In genomic region chr9:130938652-130939404, GRCh38 we compare ENCODE assay signal across 8 cellular contexts. TPM values are rescaled to one million over a fixed set of nuclear protein-coding genes. Genes with fewer than 3 reads are reported as not detected.
A peak's percentile ranks its signal among the peaks of the same experiment; 100 is the strongest.
DNase-seq lines count a peak whose midpoint lies in the region; ATAC-seq and TF ChIP-seq lines count a peak whose summit lies in the region.

Gene FIBCD1 (minus strand): TSS chr9:130939247. CDS start chr9:130938607, 640 bp downstream.

- peak within 1 kb of the TSS; percentile 23; the same call in 1 of the 2 replicates for H3K4me2 ChIP-seq in DOHH2 (ENCODE audit: low read length)

- H3K4me3 ChIP-seq in DOHH2 (ENCODE audit: low read length) (no peak within 1 kb of the TSS), WERI-Rb-1 (ENCODE audit: low read depth, low read length) (peak within 1 kb of the TSS; percentile 67), skeletal muscle cell (ENCODE audit: low read depth, low read length) (peak within 1 kb of the TSS; percentile 57)

- peak; percentile 40 for TF ChIP-seq CTCF in DOHH2 (IDR thresholded peaks at IDR 0.05; ENCODE audit: low read depth, low read length, poor library complexity, severe bottlenecking)
- TF ChIP-seq CTCF in WERI-Rb-1 (IDR thresholded peaks at IDR 0.05; ENCODE audit: low read depth, low read length), result peak; percentile 62

- no peak within 1 kb of the TSS for H3K27ac ChIP-seq in DOHH2 (ENCODE audit: low read depth, low read length)
- H3K27ac ChIP-seq in WERI-Rb-1, result no peak within 1 kb of the TSS

- H3K36me3 ChIP-seq in DOHH2 (ENCODE audit: control insufficient read depth, low read length), result no peaks in the 10 kb centered on the region
- no peaks in the 10 kb centered on the region; the same call in 1 of the 2 replicates for H3K36me3 ChIP-seq in WERI-Rb-1

- DNase-seq in HT1080 (ENCODE audit: low read depth) (peak; percentile 56), WERI-Rb-1 (peak; percentile 69), germinal center (ENCODE audit: low spot score) (peak; percentile 47), skeletal muscle cell (ENCODE audit: low read depth) (no peak), NAMALWA (ENCODE audit: low spot score) (no peak), NCI-H774 (lab: John Stamatoyannopoulos, UW) (no peak)

- H3K79me2 ChIP-seq in DOHH2 (ENCODE audit: control insufficient read depth, low read length), result no peaks in the 10 kb centered on the region

- H3K9me2 ChIP-seq in DOHH2 (replicated peaks; ENCODE audit: control insufficient read depth, low read length), result no peaks in the 10 kb centered on the region

- H3K9me3 ChIP-seq in DOHH2 (ENCODE audit: control insufficient read depth, insufficient read depth, low read length) (no peaks in the 10 kb centered on the region), WERI-Rb-1 (ENCODE audit: severe bottlenecking) (no peaks in the 10 kb centered on the region)

- ATAC-seq in HG03139 (IDR thresholded peaks at IDR 0.05; ENCODE audit: unreplicated experiment), result no peak

- H3K4me1 ChIP-seq in DOHH2 (ENCODE audit: control insufficient read depth, low read length), result no peaks in the 10 kb centered on the region

- peaks cover 42% of the 10 kb centered on the region for H3K27me3 ChIP-seq in DOHH2 (ENCODE audit: control insufficient read depth, low read length)
- H3K27me3 ChIP-seq in WERI-Rb-1 (ENCODE audit: insufficient read depth, low read depth, severe bottlenecking), result peaks cover 60% of the 10 kb centered on the region

- no peaks in the 10 kb centered on the region for H4K20me1 ChIP-seq in DOHH2 (ENCODE audit: control insufficient read depth, insufficient read depth, low read depth, low read length)

- H3F3A ChIP-seq in DOHH2 (ENCODE audit: control insufficient read depth, insufficient read depth), result no peaks in the 10 kb centered on the region

RNA-seq across cellular contexts. Expression of gene FIBCD1, which starts in this region (rescaled TPM):
- 11.6 TPM in 2 replicates for total RNA-seq in HT1080 (2014; rRNA removed; shearing (Covaris generic))
- polyA plus RNA-seq in HT1080 (2015; cell fraction: cytosol; rRNA removed), result 0.37 TPM in 2 replicates
- 0.41 and 0.47 TPM in 2 replicates for polyA plus RNA-seq in HT1080 (2015; cell fraction: nucleus; rRNA removed)

Comparison
In these comparisons a context has a peak if more than half of its experiments do, and no peak if none do; other contexts are left out.
1. DNase-seq: peak in HT1080 (single experiment), WERI-Rb-1 (single experiment) and germinal center (single experiment); none in skeletal muscle cell (single experiment), NAMALWA (single experiment) and NCI-H774 (single experiment).